In genomic region chr1:202615501-202616354, GRCh38 we compare ENCODE assay signal across 8 cellular contexts.
DNase-seq lines count a peak whose midpoint lies in the region; ATAC-seq and TF ChIP-seq lines count a peak whose summit lies in the region.

No MANE protein-coding gene starts in this region.

- CTCF ChIA-PET in MCF 10A (lab: Yijun Ruan, JAX), result interaction anchor here (0.6 to 3.9 kb wide), 13 partner anchors 10 to 396 kb away, joined by 3 to 15 read pairs (median 4); no protein-coding TSS in a partner anchor

- TF ChIP-seq POLR2A in breast epithelium (IDR thresholded peaks at IDR 0.05) (no peak), spleen (IDR thresholded peaks at IDR 0.05) (no peak)

- POLR2A ChIA-PET in MCF 10A (lab: Yijun Ruan, JAX), result interaction anchor here (1.9 kb wide), 1 partner anchor 10 kb away, joined by 6 read pairs; no protein-coding TSS in a partner anchor

- BruUV-seq in MCF 10A (replicated peaks; lab: Mats Ljungman, UMichigan), result no TSS peak

- no peaks in the 10 kb centered on the region for H3K27me3 Mint-ChIP-seq in MCF 10A (ENCODE audit: insufficient read depth, unreplicated experiment)

- peak; percentile 31 for DNase-seq in MCF 10A (ENCODE audit: unreplicated experiment)
- no peak for DNase-seq in breast epithelium (ENCODE audit: low spot score in 2 of 2)
- peak; percentile 40 for DNase-seq in SIG-M5 (lab: John Stamatoyannopoulos, UW)
- peak; percentile 47 for DNase-seq in germinal center (ENCODE audit: low spot score)
- DNase-seq in spleen, result peak; percentile 87
- DNase-seq in activated gamma-delta T cell treated with Interleukin-2 at 50 U/mL for 16 hours, result no peak
- DNase-seq in DMS153 treated with DMSO at 0.1 percent for 48 hours (lab: John Stamatoyannopoulos, UW; ENCODE audit: unreplicated experiment), result no peak

- 4 to 7% (median 6%) methylated on average over 11 of the region's 11 CpGs for WGBS in spleen, 5 donors

- H3K4me1 ChIP-seq in breast epithelium (no peaks in the 10 kb centered on the region), spleen (peaks cover 18 to 66% (median 30%) of the 10 kb centered on the region in 6 donors)

- H3K27ac ChIP-seq in breast epithelium (no peak overlapping the region), spleen (peak overlapping the region in 7 of 8 donors; percentile 47 to 69 (median 58))

- no peak overlapping the region for H3K4me3 Mint-ChIP-seq in MCF 10A (ENCODE audit: unreplicated experiment)

- no peaks in the 10 kb centered on the region for H3K36me3 Mint-ChIP-seq in MCF 10A (ENCODE audit: insufficient read depth, unreplicated experiment)

- intact Hi-C loops in MCF 10A (cut with micrococcal nuclease), result no loop called here
- intact Hi-C loops in breast epithelium (cut with DNase I; ENCODE audit: low total_unique reads), result no loop called here
- intact Hi-C loops in spleen (cut with DNase I; ENCODE audit: low total_unique reads), result no loop called here

- H3K27me3 ChIP-seq in breast epithelium (no peaks in the 10 kb centered on the region), spleen (replicated peaks in 1 of 7) (peaks cover 0 to 28% (median 0%) of the 10 kb centered on the region in 7 donors)

- no peaks in the 10 kb centered on the region for H3K9me3 Mint-ChIP-seq in MCF 10A (ENCODE audit: unreplicated experiment)

- H3K36me3 ChIP-seq in breast epithelium (no peaks in the 10 kb centered on the region), spleen (no peaks in the 10 kb centered on the region)

- H3K9me3 ChIP-seq in breast epithelium, result no peaks in the 10 kb centered on the region
- no peaks in the 10 kb centered on the region for H3K9me3 ChIP-seq in spleen

- H3K27ac Mint-ChIP-seq in MCF 10A (ENCODE audit: low read depth, unreplicated experiment), result peak overlapping the region; percentile 28

- H3K4me1 Mint-ChIP-seq in MCF 10A (ENCODE audit: insufficient read depth, unreplicated experiment), result peaks cover 28% of the 10 kb centered on the region

- H3K4me3 ChIP-seq in breast epithelium, result no peak overlapping the region
- peak overlapping the region in 1 of 8 donors; percentile 19 for H3K4me3 ChIP-seq in spleen

- TF ChIP-seq CTCF in MCF 10A (IDR thresholded peaks at IDR 0.05; ENCODE audit: unreplicated experiment), result no peak
- no peak for TF ChIP-seq CTCF in breast epithelium (IDR thresholded peaks at IDR 0.05)
- TF ChIP-seq CTCF in spleen (IDR thresholded peaks at IDR 0.05 in 8 of 11, conservative IDR thresholded peaks at IDR 0.05 in 3 of 11), result no peak

- peak; percentile 60 for ATAC-seq in HG03025 (IDR thresholded peaks at IDR 0.05; ENCODE audit: low FRiP score, unreplicated experiment)

Comparison
In these comparisons a context has a peak if more than half of its experiments do, and no peak if none do; other contexts are left out.
1. DNase-seq: peak in MCF 10A (single experiment), SIG-M5 (single experiment), germinal center (single experiment) and spleen (single experiment); none in breast epithelium (0 of 2), activated gamma-delta T cell treated with Interleukin-2 at 50 U/mL for 16 hours (single experiment) and DMS153 treated with DMSO at 0.1 percent for 48 hours (single experiment).
2. H3K27ac ChIP-seq: peak in spleen (7 of 8); none in breast epithelium (0 of 2).